Comparison of ENCODE assay signal across 7 cellular contexts in genomic region chr4:77073981-77074865, GRCh38. TPM values are rescaled to one million over a fixed set of nuclear protein-coding genes. Genes with fewer than 3 reads are reported as not detected.
A peak's percentile ranks its signal among the peaks of the same experiment; 100 is the strongest.
DNase-seq lines count a peak whose midpoint lies in the region; ATAC-seq and TF ChIP-seq lines count a peak whose summit lies in the region.

No MANE protein-coding gene starts in this region.

- H3K4me1 ChIP-seq in RWPE2 (ENCODE audit: insufficient read depth, poor library complexity, severe bottlenecking) (peaks cover 31% of the 10 kb centered on the region), hepatocyte (ENCODE audit: insufficient read depth) (peaks cover 17% of the 10 kb centered on the region), spleen (peaks cover 30 to 85% (median 72%) of the 10 kb centered on the region in 6 donors)

- H3K9me3 ChIP-seq in RWPE2 (ENCODE audit: severe bottlenecking) (no peaks in the 10 kb centered on the region), hepatocyte (ENCODE audit: low read depth) (no peaks in the 10 kb centered on the region), spleen (no peaks in the 10 kb centered on the region)

- H3K27ac ChIP-seq in RWPE2 (ENCODE audit: poor library complexity, severe bottlenecking) (peak overlapping the region; percentile 88), hepatocyte (peak overlapping the region; percentile 99), spleen (peak overlapping the region; percentile 99 to 100 (median 100))

- DNase-seq in H7 (no peak), RWPE2 (ENCODE audit: low spot score) (no peak), hepatocyte (ENCODE audit: low spot score) (no peak), spleen (no peak), NCI-H345 treated with DMSO at 0.1 percent for 48 hours (lab: John Stamatoyannopoulos, UW; ENCODE audit: unreplicated experiment) (no peak), germinal center (ENCODE audit: low spot score) (no peak)

- no peak for ATAC-seq in RWPE2 (ENCODE audit: low read depth)
- no peak for ATAC-seq in GM18861 (IDR thresholded peaks at IDR 0.05; ENCODE audit: unreplicated experiment)

- TF ChIP-seq POLR2A in spleen (IDR thresholded peaks at IDR 0.05): no peak

- peak overlapping the region; percentile 84 for H3K4me2 ChIP-seq in hepatocyte

- H3K79me2 ChIP-seq in hepatocyte: peaks cover 85% of the 10 kb centered on the region

- H3K36me3 ChIP-seq in H7 (replicated peaks; ENCODE audit: control insufficient read depth, insufficient read depth, low read length) (no peaks in the 10 kb centered on the region), RWPE2 (ENCODE audit: low read depth) (peaks cover 21% of the 10 kb centered on the region), hepatocyte (replicated peaks; ENCODE audit: insufficient read depth, low read depth) (no peaks in the 10 kb centered on the region), spleen (peaks cover 0 to under 1% (median 0%) of the 10 kb centered on the region in 6 donors)

- intact Hi-C loops in spleen (cut with DNase I; ENCODE audit: low total_unique reads): loop anchor here (5.0 kb wide), 1 partner anchor 83 kb away; the partner anchor contains the start of gene CCNG2

- 10% methylated on average over 12 of the region's 12 CpGs for WGBS in hepatocyte (ENCODE audit: low lambda C conversion rate, missing lambda C conversion rate)
- WGBS in spleen, 5 donors: 4 to 7% (median 5%) methylated on average over 12 of the region's 12 CpGs

- H3K4me3 ChIP-seq in H7 (ENCODE audit: insufficient read depth, low read depth, low read length) (peak overlapping the region; percentile 74), RWPE2 (ENCODE audit: severe bottlenecking) (peak overlapping the region; percentile 51), hepatocyte (peak overlapping the region; percentile 82), spleen (peak overlapping the region; percentile 61 to 89 (median 68))

- H3K9me2 ChIP-seq in hepatocyte (replicated peaks; ENCODE audit: insufficient read depth): no peaks in the 10 kb centered on the region

- TF ChIP-seq CTCF in RWPE2 (IDR thresholded peaks at IDR 0.05; ENCODE audit: poor library complexity, severe bottlenecking) (no peak), hepatocyte (IDR thresholded peaks at IDR 0.05; ENCODE audit: poor library complexity) (no peak), spleen (IDR thresholded peaks at IDR 0.05 in 8 of 11, conservative IDR thresholded peaks at IDR 0.05 in 3 of 11) (no peak)

- H4K20me1 ChIP-seq in hepatocyte (ENCODE audit: insufficient read depth, poor library complexity, severe bottlenecking): peaks cover 53% of the 10 kb centered on the region

- H2AFZ ChIP-seq in hepatocyte: no peak overlapping the region

- H3K27me3 ChIP-seq in H7 (ENCODE audit: control insufficient read depth, insufficient read depth, low read length) (no peaks in the 10 kb centered on the region), RWPE2 (ENCODE audit: insufficient read depth, poor library complexity, severe bottlenecking) (no peaks in the 10 kb centered on the region), hepatocyte (no peaks in the 10 kb centered on the region), spleen (replicated peaks in 1 of 7) (no peaks in the 10 kb centered on the region)

RNA-seq across cellular contexts. Expression of gene CCNI, which starts 1.6 kb away (rescaled TPM):
- 149 and 177 TPM in 2 replicates for total RNA-seq in H7 (2014; rRNA removed; shearing (Covaris generic))
- total RNA-seq in hepatocyte: 212 and 222 TPM in 2 replicates
- 147 and 160 TPM in 2 replicates for polyA plus RNA-seq in hepatocyte
- 100 to 1,000 TPM; 243 to 312 (median 269) TPM for total RNA-seq in spleen
- 100 to 1,000 TPM in 2 of 3 donors, 10 to 100 TPM in 1; 88.8 to 137 (median 122) TPM for polyA plus RNA-seq in spleen
